Comparison of ENCODE assay signal across 8 cellular contexts in the genomic region with DNA sequence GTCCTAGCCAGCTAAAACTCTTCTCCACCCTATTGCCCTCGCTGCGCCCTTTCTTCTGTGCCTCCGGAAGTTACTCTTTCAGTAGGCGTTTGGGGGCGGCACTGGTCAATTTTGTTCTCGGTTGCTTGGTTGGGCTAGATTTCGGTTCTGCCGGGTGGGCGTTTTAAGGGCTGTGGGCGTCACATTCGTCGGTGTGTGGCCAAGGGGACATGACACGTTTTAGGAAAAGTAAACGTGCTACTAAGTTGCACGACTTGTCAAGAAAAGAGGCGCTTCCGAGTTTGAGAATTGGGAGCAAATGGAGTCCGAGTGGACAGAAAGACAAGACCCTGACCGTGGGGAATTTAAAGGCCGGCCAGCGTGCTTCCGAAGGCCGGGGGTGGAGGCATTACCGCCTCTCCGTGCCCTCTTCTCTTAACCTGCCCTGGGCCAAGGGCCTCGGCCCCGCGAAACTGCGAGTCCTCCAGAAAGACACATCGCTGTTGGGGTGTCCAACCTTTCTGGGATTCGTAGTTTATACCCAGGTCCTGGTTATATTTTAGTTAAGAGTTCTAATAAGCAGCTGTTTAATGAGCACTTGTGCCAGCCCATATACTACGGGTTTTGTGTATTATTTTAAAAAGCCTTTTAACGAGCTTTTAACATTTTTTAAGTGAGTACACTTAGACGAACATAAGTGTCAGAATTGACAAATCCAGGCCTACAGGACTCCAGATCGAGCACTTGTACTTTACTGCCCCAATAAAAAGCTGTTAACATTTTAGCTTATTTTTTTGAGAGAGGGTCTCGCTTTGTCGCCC. TPM values are rescaled to one million over a fixed set of nuclear protein-coding genes. Genes with fewer than 3 reads are reported as not detected.
DNase-seq lines count a peak whose midpoint lies in the region; ATAC-seq and TF ChIP-seq lines count a peak whose summit lies in the region.

No MANE protein-coding gene starts in this region.

- H3K79me2 ChIP-seq in OCI-LY7 (ENCODE audit: insufficient read depth, low read depth, low read length) = peaks cover 32% of the 10 kb centered on the region

- H3K9me2 ChIP-seq in OCI-LY7 (ENCODE audit: insufficient read depth, low read length) = no peaks in the 10 kb centered on the region

- H3K4me2 ChIP-seq in OCI-LY7 (ENCODE audit: low read length) = peak overlapping the region; percentile 78

- H2AFZ ChIP-seq in OCI-LY7 (ENCODE audit: low read length) = peak overlapping the region; percentile 5; the same call in 1 of the 2 replicates

- intact Hi-C loops in OCI-LY7 (cut with micrococcal nuclease; ENCODE audit: unreplicated experiment) = loop anchor here (1.0 kb wide), 4 partner anchors 12 to 111 kb away; partner anchors contain the start of genes ATP6V1G2, DDX39B and PRRC2A

- H3K36me3 ChIP-seq in OCI-LY7 (ENCODE audit: insufficient read depth, low read length) (peaks cover 30% of the 10 kb centered on the region), adipocyte (ENCODE audit: control insufficient read depth, insufficient read depth, low read length, severe bottlenecking) (peaks cover 25% of the 10 kb centered on the region), rectal smooth muscle tissue (ENCODE audit: control insufficient read depth, insufficient read depth, low read length) (peaks cover 20% of the 10 kb centered on the region)

- H3K4me1 ChIP-seq in OCI-LY7 (ENCODE audit: insufficient read depth, low read length, poor library complexity, severe bottlenecking) (peaks cover 19% of the 10 kb centered on the region), adipocyte (ENCODE audit: control insufficient read depth, insufficient read depth, low read length) (peaks cover 16% of the 10 kb centered on the region), rectal smooth muscle tissue (ENCODE audit: control insufficient read depth, insufficient read depth, low read length) (peaks cover 6% of the 10 kb centered on the region)

- peak overlapping the region; percentile 75 for H3K27ac ChIP-seq in OCI-LY7 (ENCODE audit: low read depth, low read length, poor library complexity, severe bottlenecking)
- peak overlapping the region; percentile 96 for H3K27ac ChIP-seq in rectal smooth muscle tissue (ENCODE audit: low read depth, low read length)

- 0 out of 2 replicates have a peak, but pooled peaks cover 4% of the 10 kb centered on the region for H4K20me1 ChIP-seq in OCI-LY7 (ENCODE audit: insufficient read depth, low read length)

- H3K27me3 ChIP-seq in adipocyte (replicated peaks; ENCODE audit: control insufficient read depth, insufficient read depth, low read length) (no peaks in the 10 kb centered on the region), rectal smooth muscle tissue (ENCODE audit: control insufficient read depth, insufficient read depth, low read length) (no peaks in the 10 kb centered on the region)

- BruUV-seq in OCI-LY7 (replicated peaks; lab: Mats Ljungman, UMichigan) = TSS peak; percentile 99

- POLR2A ChIA-PET in OCI-LY7 (lab: Charles Lee) = interaction anchor here (0.6 to 4.0 kb wide), 18 partner anchors 8 to 539 kb away, joined by 3 to 19 read pairs (median 4); partner anchors contain the start of genes C6orf47, CSNK2B, DDX39B and EGFL8

- H3K9me3 ChIP-seq in OCI-LY7 (ENCODE audit: low read length) = no peaks in the 10 kb centered on the region
- H3K9me3 ChIP-seq in adipocyte (ENCODE audit: control insufficient read depth, low read length) = no peaks in the 10 kb centered on the region

- H3K4me3 ChIP-seq in OCI-LY7 (ENCODE audit: low read depth, low read length, poor library complexity, severe bottlenecking) (peak overlapping the region; percentile 76), adipocyte (ENCODE audit: low read length) (peak overlapping the region; percentile 90), rectal smooth muscle tissue (ENCODE audit: low read length) (peak overlapping the region; percentile 98)

- ATAC-seq in GM19043 (IDR thresholded peaks at IDR 0.05; ENCODE audit: low read depth, unreplicated experiment) (peak; percentile 65), HG03159 (IDR thresholded peaks at IDR 0.05; ENCODE audit: unreplicated experiment) (peak; percentile 62)

- TF ChIP-seq CTCF in OCI-LY7 (conservative IDR thresholded peaks at IDR 0.05; ENCODE audit: low read length) = peak; percentile 59

- peak; percentile 96 for DNase-seq in COR-L47 (lab: John Stamatoyannopoulos, UW)
- peak; percentile 97 for DNase-seq in OCI-LY7 (ENCODE audit: low spot score)
- DNase-seq in adipocyte (ENCODE audit: low read depth) = peak; percentile 96
- DNase-seq in hepatic stellate cell (ENCODE audit: low spot score) = peak; percentile 94
- no peak for DNase-seq in NCI-H2107 treated with DMSO at 0.1 percent for 48 hours (lab: John Stamatoyannopoulos, UW; ENCODE audit: unreplicated experiment)

- H3K9ac ChIP-seq in adipocyte (ENCODE audit: low read length) (peak overlapping the region; percentile 88), rectal smooth muscle tissue (ENCODE audit: low read length) (peak overlapping the region; percentile 83)

- CTCF ChIA-PET in OCI-LY7 (lab: Charles Lee; ENCODE audit: unreplicated experiment) = interaction anchor here (0.6 kb wide), 1 partner anchor 117 kb away, joined by 8 read pairs; no protein-coding TSS in a partner anchor

RNA-seq across cellular contexts. Expression of gene BAG6, which starts 0.7 kb away (rescaled TPM):
- total RNA-seq in OCI-LY7 (2014; rRNA removed; shearing (Covaris generic)) = 191 and 233 TPM in 2 replicates
- 320 and 323 TPM in 2 replicates for total RNA-seq in OCI-LY7 (2022)

RNA-seq across cellular contexts. Expression of gene APOM, which starts 2.6 kb away (rescaled TPM):
- 0.13 and 1.5 TPM in 2 replicates for total RNA-seq in OCI-LY7 (2014; rRNA removed; shearing (Covaris generic))
- 2.1 and 3.6 TPM in 2 replicates for total RNA-seq in OCI-LY7 (2022)

RNA-seq across cellular contexts. Expression of gene C6orf47, which starts 7.5 kb away (rescaled TPM):
- 17.5 and 18.5 TPM in 2 replicates for total RNA-seq in OCI-LY7 (2014; rRNA removed; shearing (Covaris generic))
- total RNA-seq in OCI-LY7 (2022) = 16.7 and 17.4 TPM in 2 replicates

RNA-seq across cellular contexts. Expression of gene GPANK1, which starts 11.7 kb away (rescaled TPM):
- 34.3 and 50.9 TPM in 2 replicates for total RNA-seq in OCI-LY7 (2014; rRNA removed; shearing (Covaris generic))
- total RNA-seq in OCI-LY7 (2022) = 38.8 and 40.7 TPM in 2 replicates

RNA-seq across cellular contexts. Expression of gene CSNK2B, which starts 12.8 kb away (rescaled TPM):
- total RNA-seq in OCI-LY7 (2014; rRNA removed; shearing (Covaris generic)) = 207 and 230 TPM in 2 replicates
- total RNA-seq in OCI-LY7 (2022) = 245 and 254 TPM in 2 replicates
